ENCODE assay signal across 35 cellular contexts in genomic region chr1:110921953-110922352, GRCh38. TPM values are rescaled to one million over a fixed set of nuclear protein-coding genes. Genes with fewer than 3 reads are reported as not detected.
A peak's percentile ranks its signal among the peaks of the same experiment; 100 is the strongest.
DNase-seq lines count a peak whose midpoint lies in the region; ATAC-seq, FAIRE-seq and TF ChIP-seq lines count a peak whose summit lies in the region.
"Had no signal": no experiment of that assay in that cellular context is flagged by ENCODE, and none has a peak within 500 bp of the region (broad histone marks: within the 10 kb centered on the region; RNA-seq: fewer than 3 reads in every experiment).

No MANE protein-coding gene starts in this region.

- H2AFZ ChIP-seq in K562 (ENCODE audit: low read depth, low read length): no peak overlapping the region

- no peaks in the 10 kb centered on the region for H3K27me3 ChIP-seq in K562 (ENCODE audit: control insufficient read depth in 2 of 2, insufficient read depth in 2 of 2, low read length in 2 of 2)
- H3K27me3 ChIP-seq: BE2C; BLaER1; BLaER1 treated with 17β-estradiol and CSF1 and Interleukin-3, amounts not matched to agents 10 nM and 100 nM had no signal

- peak; percentile 41 for FAIRE-seq in GM12891 (lab: Jason Lieb, UNC)
- no peak for FAIRE-seq in K562 (lab: Jason Lieb, UNC)
- FAIRE-seq: A549, D721Med had no signal

- BruUV-seq in K562 (replicated peaks; lab: Mats Ljungman, UMichigan): no TSS peak

- no peak for TF ChIP-seq EP300 in K562 (IDR thresholded peaks at IDR 0.05; ENCODE audit: low read length)

- H3K9ac ChIP-seq in K562 (ENCODE audit: insufficient read depth in 1 of 2, low read depth in 2 of 2, low read length in 2 of 2): no peak overlapping the region
- H3K9ac ChIP-seq: BLaER1; BLaER1 treated with 17β-estradiol and CSF1 and Interleukin-3, amounts not matched to agents 10 nM and 100 nM had no signal

- H3K4me2 ChIP-seq in K562 (ENCODE audit: insufficient read depth, low read length): no peak overlapping the region
- H3K4me2 ChIP-seq: A549; BLaER1; BLaER1 treated with 17β-estradiol and CSF1 and Interleukin-3, amounts not matched to agents 10 nM and 100 nM had no signal

- no peak overlapping the region for H3K4me3 ChIP-seq in HEK293 (ENCODE audit: low read depth, low read length)
- no peak overlapping the region for H3K4me3 ChIP-seq in K562
- H3K4me3 ChIP-seq: A549; BLaER1; BLaER1 treated with 17β-estradiol and CSF1 and Interleukin-3, amounts not matched to agents 10 nM and 100 nM had no signal

- DNase-seq in GM12891 (ENCODE audit: insufficient read length, low spot score) (no peak), K562 (ENCODE audit: extremely low read depth in 1 of 4, low spot score in 3 of 4) (no peak), Right ventricle myocardium superior (no peak)
- DNase-seq: 8988T; ACHN; AML-193; BE2C; C1 segment of cervical spinal cord; Caco-2; Calu3; CD4-positive, alpha-beta memory T cell; CD4-positive, alpha-beta T cell; CD4-positive, CD25-positive, alpha-beta regulatory T cell; CD8-positive, alpha-beta memory T cell; CD8-positive, alpha-beta T cell; COR-L47; DMS 273 treated with DMSO at 0.1 percent for 48 hours; DMS153; DMS53; DMS79; DMS79 treated with DMSO at 0.1 percent for 48 hours; DND-41; EL had no signal

- WGBS in K562 (ENCODE audit: insufficient coverage, low coverage, missing lambda C conversion rate): 90% methylated on average over 1 of the region's 1 CpG

- H4K20me1 ChIP-seq in K562 (replicated peaks; ENCODE audit: control insufficient read depth, insufficient read depth, low read length): no peaks in the 10 kb centered on the region
- H4K20me1 ChIP-seq: BLaER1; BLaER1 treated with 17β-estradiol and CSF1 and Interleukin-3, amounts not matched to agents 10 nM and 100 nM had no signal

- TF ChIP-seq RAD21 in K562 (CRISPR knock-in tag; conservative IDR thresholded peaks at IDR 0.05 in 1 of 2, IDR thresholded peaks at IDR 0.05 in 1 of 2): no peak

- H3K9me3 ChIP-seq in HEK293 (ENCODE audit: control insufficient read depth, insufficient read depth, low read depth, low read length) (no peaks in the 10 kb centered on the region), K562 (replicated peaks; ENCODE audit: control insufficient read depth, insufficient read depth, low read depth, low read length) (no peaks in the 10 kb centered on the region; the same call in 1 of the 2 replicates)
- H3K9me3 ChIP-seq: A549, BE2C, Caco-2 had no signal

- no peak for ATAC-seq in K562
- ATAC-seq in HG03460 (IDR thresholded peaks at IDR 0.05; ENCODE audit: unreplicated experiment): no peak
- no peak for ATAC-seq in GM18519 (IDR thresholded peaks at IDR 0.05; ENCODE audit: low FRiP score, unreplicated experiment)
- no peak for ATAC-seq in Right ventricle myocardium superior (ENCODE audit: poor library complexity)
- ATAC-seq: A549; CD8-positive, alpha-beta T cell had no signal

- H3K79me2 ChIP-seq in K562 (ENCODE audit: control insufficient read depth, insufficient read depth, low read length): no peaks in the 10 kb centered on the region

- H3K4me1 ChIP-seq in HEK293 (ENCODE audit: control insufficient read depth, insufficient read depth, low read length): no peaks in the 10 kb centered on the region
- peaks cover 5 to 20% of the 10 kb centered on the region in 2 experiments; a peak in 4 of 5 replicates for H3K4me1 ChIP-seq in K562 (replicated peaks in 1 of 2; ENCODE audit: control insufficient read depth in 2 of 2, insufficient read depth in 2 of 2, low read length in 2 of 2)
- H3K4me1 ChIP-seq: BE2C, BLaER1, Caco-2 had no signal

- intact Hi-C loops in K562 (cut with micrococcal nuclease): no loop called here
- intact Hi-C loops in Right ventricle myocardium superior (cut with DNase I): no loop called here

- no peak overlapping the region for H3K27ac ChIP-seq in HEK293 (ENCODE audit: extremely low read depth, low read depth, low read length)
- H3K27ac ChIP-seq in K562 (ENCODE audit: extremely low read depth, low read depth, low read length): no peak overlapping the region
- H3K27ac ChIP-seq: 22Rv1; A549; BLaER1; BLaER1 treated with 17β-estradiol and CSF1 and Interleukin-3, amounts not matched to agents 10 nM and 100 nM; C4-2B had no signal

- no peaks in the 10 kb centered on the region for H3K36me3 ChIP-seq in HEK293 (ENCODE audit: control insufficient read depth in 2 of 2, insufficient read depth in 1 of 2, low read length in 2 of 2)
- no peaks in the 10 kb centered on the region for H3K36me3 ChIP-seq in K562 (ENCODE audit: control insufficient read depth, insufficient read depth, low read length)
- H3K36me3 ChIP-seq: BE2C, BLaER1 had no signal

- in situ Hi-C loops in K562 (cut with MboI): no loop called here

- no peaks in the 10 kb centered on the region for H3K9me1 ChIP-seq in K562 (ENCODE audit: control insufficient read depth, insufficient read depth, low read length)

- TF ChIP-seq POLR2A in GM12891 (IDR thresholded peaks at IDR 0.05; ENCODE audit: low read depth, low read length) (no peak), K562 (conservative IDR thresholded peaks at IDR 0.05) (no peak)

- POLR2A ChIA-PET in HEK293 (lab: Yijun Ruan, JAX): no interaction called here
- POLR2A ChIA-PET in K562 (lab: Yijun Ruan, JAX): interaction anchor here (1.0 kb wide), 1 partner anchor 11 kb away, joined by 3 read pairs; no protein-coding TSS in a partner anchor

- TF ChIP-seq CTCF in HEK293 (tag by site-specific recombination; IDR thresholded peaks at IDR 0.05) (no peak), K562 (IDR thresholded peaks at IDR 0.05 in 2 of 3, conservative IDR thresholded peaks at IDR 0.05 in 1 of 3; ENCODE audit: insufficient read depth in 2 of 3, low read depth in 1 of 3, low read length in 3 of 3) (no peak)

- CTCF ChIA-PET in HEK293 (lab: Yijun Ruan, JAX) (no interaction called here), K562 (lab: Yijun Ruan, JAX; ENCODE audit: low intra/inter-chr PET ratio) (no interaction called here)

TF ChIP-seq in GM12891, 5 proteins besides CTCF, POLR2A, EP300 and RAD21 (continues in another document):
- TF ChIP-seq SPI1 (IDR thresholded peaks at IDR 0.05; ENCODE audit: low read depth, low read length) (no peak), TAF1 (IDR thresholded peaks at IDR 0.05; ENCODE audit: low read depth, low read length) (no peak), POLR2AphosphoS5 (IDR thresholded peaks at IDR 0.05; ENCODE audit: low read depth, low read length) (no peak), POU2F2 (IDR thresholded peaks at IDR 0.05; ENCODE audit: low read depth, low read length) (no peak)

TF ChIP-seq in HEK293, 187 proteins besides CTCF, POLR2A, EP300 and RAD21:
- TF ChIP-seq ZNF146 (tag by site-specific recombination; IDR thresholded peaks at IDR 0.05) (peak; percentile 26; the same call in 1 of the 2 replicates), ZNF248 (tag by site-specific recombination; IDR thresholded peaks at IDR 0.05) (no peak)

TF ChIP-seq in K562, 482 proteins besides CTCF, POLR2A, EP300 and RAD21:
- TF ChIP-seq NFE2L1 (tag; IDR thresholded peaks at IDR 0.05; ENCODE audit: borderline replicate concordance, low read depth): no peak
- TF ChIP-seq ZNF146 (CRISPR knock-in tag; IDR thresholded peaks at IDR 0.05; ENCODE audit: unreplicated experiment): peak; percentile 65
- TF ChIP-seq ZNF316 (IDR thresholded peaks at IDR 0.05): peak; percentile 49
- TF ChIP-seq KDM1A (IDR thresholded peaks at IDR 0.05): 0 out of 4 replicates have a peak, but pooled peaks of 1 of the 2 experiments have one; percentile 44
- no peak for TF ChIP-seq RHOXF2B (CRISPR knock-in tag; conservative IDR thresholded peaks at IDR 0.05)
- peak; percentile 52 for TF ChIP-seq RBM25 (IDR thresholded peaks at IDR 0.05; ENCODE audit: low read depth, low read length, severe bottlenecking)

RNA-seq across cellular contexts. Expression of gene LRIF1, which starts 41.8 kb away (rescaled TPM):
- 6.9 TPM for polyA plus RNA-seq in GM12891 (2012; ENCODE audit: low read depth, missing spikeins)
- 18.8 and 70.7 TPM in 2 replicates for total RNA-seq in K562 (2011; cell fraction: chromatin; rRNA removed; ENCODE audit: low replicate concordance)
- 14.5 and 16.8 TPM in 2 replicates for total RNA-seq in K562 (2011; cell fraction: nucleolus; rRNA removed)
- total RNA-seq in K562 (2011; cell fraction: nucleoplasm; rRNA removed): 30.1 and 35.5 TPM in 2 replicates
- total RNA-seq in K562 (2014; rRNA removed) (35.6 and 40.2 TPM in 2 replicates), K562 (2014; rRNA removed; fragmentation: Illumina TruSeq; extraction: Trizol) (84.4 and 94.1 TPM in 2 replicates), K562 (2015; rRNA removed; fragmentation: Illumina TruSeq; extraction: Trizol) (82.8 and 88.8 TPM in 2 replicates), K562 (2021) (50.0 and 52.2 TPM in 2 replicates), Right ventricle myocardium superior (16.7 TPM)
- polyA plus RNA-seq in K562 (2011; rRNA removed) (46.8 and 48.6 TPM in 2 replicates), K562 (2014; fragmentation: Illumina TruSeq; extraction: Trizol) (67.2 and 74.1 TPM in 2 replicates), K562 (2014; fragmentation: Nextera tagmentation; extraction: Ambion mirVana) (10 to 100 TPM; 79.7 to 86.1 TPM), K562 (2014; rRNA removed) (39.9 and 45.7 TPM in 2 replicates)
- 11.8 and 19.3 TPM in 2 replicates for polyA plus RNA-seq in K562 (2011; cell fraction: cytosol; rRNA removed)
- 22.3 and 27.1 TPM in 2 replicates for polyA plus RNA-seq in K562 (2011; cell fraction: nucleus; rRNA removed)
- 50.9 and 53.6 TPM in 2 replicates for polyA plus RNA-seq in K562 (2012)
- polyA minus RNA-seq in K562 (2011; rRNA and poly(A)+ RNA removed): 45.8 and 57.1 TPM in 2 replicates
- 32.4 and 36.3 TPM in 2 replicates for polyA minus RNA-seq in K562 (2011; cell fraction: cytosol; rRNA and poly(A)+ RNA removed)
- polyA minus RNA-seq in K562 (2011; cell fraction: nucleus; rRNA and poly(A)+ RNA removed): 25.7 and 44.2 TPM in 2 replicates

RNA-seq across cellular contexts. Expression of gene CD53, which starts 49.0 kb away (rescaled TPM):
- 334 TPM for polyA plus RNA-seq in GM12891 (2012; ENCODE audit: low read depth, missing spikeins)
- 62.6 and 66.9 TPM in 2 replicates for total RNA-seq in K562 (2011; cell fraction: chromatin; rRNA removed; ENCODE audit: low replicate concordance)
- 68.4 and 75.0 TPM in 2 replicates for total RNA-seq in K562 (2011; cell fraction: nucleolus; rRNA removed)
- 78.3 and 90.2 TPM in 2 replicates for total RNA-seq in K562 (2011; cell fraction: nucleoplasm; rRNA removed)
- total RNA-seq in K562 (2014; rRNA removed) (63.5 and 79.5 TPM in 2 replicates), K562 (2014; rRNA removed; fragmentation: Illumina TruSeq; extraction: Trizol) (105 and 109 TPM in 2 replicates), K562 (2015; rRNA removed; fragmentation: Illumina TruSeq; extraction: Trizol) (206 and 220 TPM in 2 replicates), K562 (2021) (68.2 and 79.5 TPM in 2 replicates), Right ventricle myocardium superior (12.3 TPM)
- polyA plus RNA-seq in K562 (2011; rRNA removed) (144 and 443 TPM in 2 replicates), K562 (2014; fragmentation: Illumina TruSeq; extraction: Trizol) (121 and 131 TPM in 2 replicates), K562 (2014; fragmentation: Nextera tagmentation; extraction: Ambion mirVana) (100 to 1,000 TPM; 161 to 172 TPM), K562 (2014; rRNA removed) (106 and 112 TPM in 2 replicates)
- 92.6 and 440 TPM in 2 replicates for polyA plus RNA-seq in K562 (2011; cell fraction: cytosol; rRNA removed)
- polyA plus RNA-seq in K562 (2011; cell fraction: nucleus; rRNA removed): 106 and 451 TPM in 2 replicates
- polyA plus RNA-seq in K562 (2012): 148 and 187 TPM in 2 replicates
- 164 and 437 TPM in 2 replicates for polyA minus RNA-seq in K562 (2011; rRNA and poly(A)+ RNA removed)
- polyA minus RNA-seq in K562 (2011; cell fraction: cytosol; rRNA and poly(A)+ RNA removed): 36.6 and 74.4 TPM in 2 replicates
- 21.5 and 140 TPM in 2 replicates for polyA minus RNA-seq in K562 (2011; cell fraction: nucleus; rRNA and poly(A)+ RNA removed)
- total RNA-seq: A172, Caco-2, Calu3 had no signal
- polyA plus RNA-seq: A549, AG04450, BJ had no signal
